Comparison of ENCODE assay signal across 27 cellular contexts in the genomic region with DNA sequence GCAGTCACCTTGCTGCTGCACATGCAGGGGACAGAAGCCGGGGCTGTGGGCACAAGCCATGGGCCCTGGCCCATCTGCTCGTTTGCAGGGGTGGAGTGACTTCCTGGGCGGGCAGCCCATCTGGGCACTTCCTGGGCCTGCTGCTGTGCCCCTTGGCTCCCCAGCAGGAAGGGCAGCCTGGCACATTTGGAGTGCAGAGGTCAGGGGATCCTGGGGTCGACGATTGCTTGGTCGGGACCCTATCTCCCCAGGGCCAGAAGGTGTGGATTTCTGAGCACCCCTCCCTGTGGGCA.
"Had no signal": no experiment of that assay in that cellular context is flagged by ENCODE, and none has a peak within 500 bp of the region (broad histone marks: within the 10 kb centered on the region; RNA-seq: fewer than 3 reads in every experiment).

No MANE protein-coding gene starts in this region.

- DNase-seq: activated CD4-positive, alpha-beta memory T cell treated with anti-CD3 and anti-CD28 coated beads, Interleukin-2, amount 10 ng/mL, durations not matched to agents 7 days and 5 days; activated CD4-positive, alpha-beta T cell treated with anti-CD3 and anti-CD28 coated beads for 1 hour; activated CD4-positive, alpha-beta T cell treated with anti-CD3 and anti-CD28 coated beads for 4 hours; activated CD4-positive, alpha-beta T cell treated with anti-CD3 and anti-CD28 coated beads, Interleukin-2, amount 10 ng/mL, durations not matched to agents 7 days and 5 days; activated CD4-positive, alpha-beta T cell treated with anti-CD3 and anti-CD28 coated beads, Interleukin-2, amount 50 U/mL, for 4 hours; activated CD8-positive, alpha-beta memory T cell treated with anti-CD3 and anti-CD28 coated beads, Interleukin-2, amount 50 U/mL, for 48 hours; activated gamma-delta T cell; activated naive CD4-positive, alpha-beta T cell; activated naive CD4-positive, alpha-beta T cell treated with anti-CD3 and anti-CD28 coated beads, Interleukin-2, amount 10 ng/mL, durations not matched to agents 7 days and 5 days; activated naive CD8-positive, alpha-beta T cell treated with anti-CD3 and anti-CD28 coated beads, Interleukin-2, amount 10 ng/mL, durations not matched to agents 7 days and 5 days; activated T-cell treated with anti-CD3 and anti-CD28 coated beads for 4 hours; activated T-cell treated with anti-CD3 and anti-CD28 coated beads, Interleukin-2, amount 50 U/mL, for 24 hours; activated T-cell treated with anti-CD3 and anti-CD28 coated beads, Interleukin-2, amount 50 U/mL, for 72 hours; dorsolateral prefrontal cortex; effector memory CD4-positive, alpha-beta T cell; endodermal cell; foreskin fibroblast; glutamatergic neuron; T-helper 2 cell had no signal

- H3K4me1 ChIP-seq: ascending aorta, breast epithelium had no signal

- H3K9me3 ChIP-seq: ascending aorta, breast epithelium, heart left ventricle had no signal

- H3K27me3 ChIP-seq: ascending aorta, breast epithelium, cardiac muscle cell, dorsolateral prefrontal cortex, heart left ventricle had no signal

- H3K4me3 ChIP-seq: ascending aorta, breast epithelium, cardiac muscle cell, coronary artery, dorsolateral prefrontal cortex, heart left ventricle had no signal

- H3K36me3 ChIP-seq: ascending aorta, breast epithelium, cardiac muscle cell, heart left ventricle had no signal

- ATAC-seq: activated naive CD4-positive, alpha-beta T cell treated with anti-CD3 and anti-CD28 coated beads, Interleukin-2, amount 50 U/mL, for 72 hours; activated T-cell treated with anti-CD3 and anti-CD28 coated beads, Interleukin-2, amount 50 U/mL, for 72 hours; esophagus mucosa; heart left ventricle; WTC11 had no signal
